16 cellular contexts compared by ENCODE assay signal in genomic region chr17:82372591-82373452, GRCh38. TPM values are rescaled to one million over a fixed set of nuclear protein-coding genes. Genes with fewer than 3 reads are reported as not detected.
DNase-seq lines count a peak whose midpoint lies in the region.
"Had no signal": no experiment of that assay in that cellular context is flagged by ENCODE, and none has a peak within 500 bp of the region (broad histone marks: within the 10 kb centered on the region; RNA-seq: fewer than 3 reads in every experiment).

No MANE protein-coding gene starts in this region.

- no peak overlapping the region for H3K27ac Mint-ChIP-seq in activated CD4-positive, alpha-beta T cell treated with anti-CD3 and anti-CD28 coated beads, Interleukin-2, amount 10 ng/mL, durations not matched to agents 24 days and 14 days
- no peak overlapping the region for H3K27ac Mint-ChIP-seq in activated CD4-positive, alpha-beta memory T cell treated with anti-CD3 and anti-CD28 coated beads, Interleukin-2, amount 10 ng/mL, durations not matched to agents 7 days and 5 days
- H3K27ac Mint-ChIP-seq: HFFc6 had no signal

- CTCF ChIA-PET in activated CD4-positive, alpha-beta memory T cell treated with anti-CD3 and anti-CD28 coated beads, Interleukin-2, amount 10 ng/mL, durations not matched to agents 7 days and 5 days (lab: Charles Lee) = no interaction called here

- no peaks in the 10 kb centered on the region for H3K36me3 Mint-ChIP-seq in activated CD4-positive, alpha-beta T cell treated with anti-CD3 and anti-CD28 coated beads, Interleukin-2, amount 10 ng/mL, durations not matched to agents 24 days and 14 days (ENCODE audit: low read depth)
- H3K36me3 Mint-ChIP-seq in activated CD4-positive, alpha-beta memory T cell treated with anti-CD3 and anti-CD28 coated beads, Interleukin-2, amount 10 ng/mL, durations not matched to agents 7 days and 5 days (ENCODE audit: low read depth) = no peaks in the 10 kb centered on the region

- H3K4me3 ChIP-seq in skeletal muscle satellite cell (ENCODE audit: low read length) = peak overlapping the region; percentile 17
- H3K4me3 ChIP-seq: uterus had no signal

- peak overlapping the region; percentile 34 for H3K4me3 Mint-ChIP-seq in activated CD4-positive, alpha-beta T cell treated with anti-CD3 and anti-CD28 coated beads, Interleukin-2, amount 10 ng/mL, durations not matched to agents 24 days and 14 days
- no peak overlapping the region for H3K4me3 Mint-ChIP-seq in activated CD4-positive, alpha-beta memory T cell treated with anti-CD3 and anti-CD28 coated beads, Interleukin-2, amount 10 ng/mL, durations not matched to agents 7 days and 5 days
- H3K4me3 Mint-ChIP-seq: HFFc6 had no signal

- H3K27me3 ChIP-seq in skeletal muscle satellite cell (ENCODE audit: control insufficient read depth, insufficient read depth, low read length) = peaks cover 42% of the 10 kb centered on the region

- H3K9me3 ChIP-seq in skeletal muscle satellite cell (replicated peaks; ENCODE audit: low read length) = no peaks in the 10 kb centered on the region
- H3K9me3 ChIP-seq: uterus had no signal

- no peak overlapping the region for H3K9ac ChIP-seq in skeletal muscle satellite cell (ENCODE audit: low read depth, low read length)

- peaks cover 41% of the 10 kb centered on the region for H3K27me3 Mint-ChIP-seq in activated CD4-positive, alpha-beta T cell treated with anti-CD3 and anti-CD28 coated beads, Interleukin-2, amount 10 ng/mL, durations not matched to agents 24 days and 14 days
- H3K27me3 Mint-ChIP-seq in activated CD4-positive, alpha-beta memory T cell treated with anti-CD3 and anti-CD28 coated beads, Interleukin-2, amount 10 ng/mL, durations not matched to agents 7 days and 5 days = peaks cover 46% of the 10 kb centered on the region

- peaks cover 16% of the 10 kb centered on the region for H3K4me1 Mint-ChIP-seq in activated CD4-positive, alpha-beta T cell treated with anti-CD3 and anti-CD28 coated beads, Interleukin-2, amount 10 ng/mL, durations not matched to agents 24 days and 14 days
- peaks cover 17% of the 10 kb centered on the region for H3K4me1 Mint-ChIP-seq in activated CD4-positive, alpha-beta memory T cell treated with anti-CD3 and anti-CD28 coated beads, Interleukin-2, amount 10 ng/mL, durations not matched to agents 7 days and 5 days

- H3K36me3 ChIP-seq in skeletal muscle satellite cell (ENCODE audit: insufficient read depth, low read length) = no peaks in the 10 kb centered on the region
- H3K36me3 ChIP-seq: uterus had no signal

- no peak for DNase-seq in activated CD4-positive, alpha-beta T cell treated with anti-CD3 and anti-CD28 coated beads, Interleukin-2, amount 10 ng/mL, durations not matched to agents 24 days and 14 days
- DNase-seq in activated CD4-positive, alpha-beta T cell treated with anti-CD3 and anti-CD28 coated beads for 1 hour = no peak
- DNase-seq in UCSD-AML1 (lab: John Stamatoyannopoulos, UW; ENCODE audit: unreplicated experiment) (peak; percentile 60), iPS-NIHi11 (ENCODE audit: low spot score) (peak; percentile 5), activated gamma-delta T cell (lab: John Stamatoyannopoulos, UW) (no peak), glomerular visceral epithelial cell (ENCODE audit: extremely low spot score) (no peak)
- no peak for DNase-seq in activated CD4-positive, alpha-beta memory T cell treated with anti-CD3 and anti-CD28 coated beads, Interleukin-2, amount 10 ng/mL, durations not matched to agents 7 days and 5 days
- DNase-seq: activated CD4-positive, CD25-positive, alpha-beta regulatory T cell treated with anti-CD3 and anti-CD28 coated beads, Interleukin-2, amount 50 U/mL, for 72 hours; activated gamma-delta T cell treated with Interleukin-2 at 50 U/mL for 16 hours; HFFc6; NCI-H187 treated with DMSO at 0.1 percent for 48 hours; NCI-H774; SIG-M5; uterus had no signal

- peaks cover 25% of the 10 kb centered on the region for H3K4me1 ChIP-seq in skeletal muscle satellite cell (ENCODE audit: control insufficient read depth, insufficient read depth, low read length)

- no peaks in the 10 kb centered on the region for H3K9me3 Mint-ChIP-seq in activated CD4-positive, alpha-beta T cell treated with anti-CD3 and anti-CD28 coated beads, Interleukin-2, amount 10 ng/mL, durations not matched to agents 24 days and 14 days
- H3K9me3 Mint-ChIP-seq in activated CD4-positive, alpha-beta memory T cell treated with anti-CD3 and anti-CD28 coated beads, Interleukin-2, amount 10 ng/mL, durations not matched to agents 7 days and 5 days = no peaks in the 10 kb centered on the region
- H3K9me3 Mint-ChIP-seq: HFFc6 had no signal

- intact Hi-C loops in activated CD4-positive, alpha-beta T cell treated with anti-CD3 and anti-CD28 coated beads, Interleukin-2, amount 10 ng/mL, durations not matched to agents 24 days and 14 days (cut with micrococcal nuclease) = loop anchor here (10.0 kb wide), 1 partner anchor 248 kb away; no protein-coding TSS in a partner anchor

- H3K4me2 ChIP-seq in skeletal muscle satellite cell (ENCODE audit: low read length) = peak overlapping the region; percentile 85

- POLR2A ChIA-PET in activated CD4-positive, alpha-beta memory T cell treated with anti-CD3 and anti-CD28 coated beads, Interleukin-2, amount 10 ng/mL, durations not matched to agents 7 days and 5 days (lab: Charles Lee) = no interaction called here

RNA-seq across cellular contexts. Expression of gene UTS2R, which starts 1.3 kb away (rescaled TPM):
- total RNA-seq in activated CD4-positive, alpha-beta T cell treated with anti-CD3 and anti-CD28 coated beads, Interleukin-2, amount 10 ng/mL, durations not matched to agents 24 days and 14 days = 0.14 TPM in 1 of 2 replicates, not detected in the other
- 1.5 TPM in 1 of 2 replicates, not detected in the other for total RNA-seq in skeletal muscle satellite cell (2012; rRNA removed)
- not detected for total RNA-seq in activated CD4-positive, alpha-beta memory T cell treated with anti-CD3 and anti-CD28 coated beads, Interleukin-2, amount 10 ng/mL, durations not matched to agents 7 days and 5 days
- total RNA-seq: fibroblast of lung, HFFc6, uterus had no signal

RNA-seq across cellular contexts. Expression of gene TEX19, which starts 13.8 kb away (rescaled TPM):
- 0.09 TPM in 2 replicates for total RNA-seq in activated CD4-positive, alpha-beta T cell treated with anti-CD3 and anti-CD28 coated beads, Interleukin-2, amount 10 ng/mL, durations not matched to agents 24 days and 14 days
- total RNA-seq in skeletal muscle satellite cell (2012; rRNA removed) = 0.25 TPM in 1 of 2 replicates, not detected in the other
- total RNA-seq in activated CD4-positive, alpha-beta memory T cell treated with anti-CD3 and anti-CD28 coated beads, Interleukin-2, amount 10 ng/mL, durations not matched to agents 7 days and 5 days = not detected
- total RNA-seq: uterus had no signal

RNA-seq across cellular contexts. Expression of gene SECTM1, which starts 39.3 kb away (rescaled TPM):
- total RNA-seq in activated CD4-positive, alpha-beta T cell treated with anti-CD3 and anti-CD28 coated beads, Interleukin-2, amount 10 ng/mL, durations not matched to agents 24 days and 14 days = 4.3 and 4.6 TPM in 2 replicates
- total RNA-seq in skeletal muscle satellite cell (2012; rRNA removed) = 5.9 and 7.9 TPM in 2 replicates
- 10 to 100 TPM; 18.3 to 18.5 TPM for total RNA-seq in activated CD4-positive, alpha-beta memory T cell treated with anti-CD3 and anti-CD28 coated beads, Interleukin-2, amount 10 ng/mL, durations not matched to agents 7 days and 5 days

RNA-seq across cellular contexts. Expression of gene HEXD, which starts 45.3 kb away (rescaled TPM):
- 33.1 and 36.0 TPM in 2 replicates for total RNA-seq in activated CD4-positive, alpha-beta T cell treated with anti-CD3 and anti-CD28 coated beads, Interleukin-2, amount 10 ng/mL, durations not matched to agents 24 days and 14 days
- 4.8 and 6.6 TPM in 2 replicates for total RNA-seq in skeletal muscle satellite cell (2012; rRNA removed)
- total RNA-seq in activated CD4-positive, alpha-beta memory T cell treated with anti-CD3 and anti-CD28 coated beads, Interleukin-2, amount 10 ng/mL, durations not matched to agents 7 days and 5 days = 10 to 100 TPM; 58.3 to 60.6 TPM

RNA-seq across cellular contexts. Expression of gene OGFOD3, which starts 45.6 kb away (rescaled TPM):
- total RNA-seq in activated CD4-positive, alpha-beta T cell treated with anti-CD3 and anti-CD28 coated beads, Interleukin-2, amount 10 ng/mL, durations not matched to agents 24 days and 14 days = 26.7 and 33.0 TPM in 2 replicates
- total RNA-seq in skeletal muscle satellite cell (2012; rRNA removed) = 23.6 and 28.4 TPM in 2 replicates
- 10 to 100 TPM; 26.7 to 29.4 TPM for total RNA-seq in activated CD4-positive, alpha-beta memory T cell treated with anti-CD3 and anti-CD28 coated beads, Interleukin-2, amount 10 ng/mL, durations not matched to agents 7 days and 5 days

Comparison
In these comparisons a context has a peak if more than half of its experiments do, and no peak if none do; other contexts are left out.
1. DNase-seq: peak in UCSD-AML1 (single experiment) and iPS-NIHi11 (single experiment); none in activated CD4-positive, alpha-beta T cell treated with anti-CD3 and anti-CD28 coated beads, Interleukin-2, amount 10 ng/mL, durations not matched to agents 24 days and 14 days (single experiment), activated CD4-positive, alpha-beta T cell treated with anti-CD3 and anti-CD28 coated beads for 1 hour (single experiment), activated gamma-delta T cell (single experiment), activated CD4-positive, alpha-beta memory T cell treated with anti-CD3 and anti-CD28 coated beads, Interleukin-2, amount 10 ng/mL, durations not matched to agents 7 days and 5 days (single experiment) and glomerular visceral epithelial cell (single experiment).